Comparison of ENCODE assay signal across 8 cellular contexts in the genomic region with DNA sequence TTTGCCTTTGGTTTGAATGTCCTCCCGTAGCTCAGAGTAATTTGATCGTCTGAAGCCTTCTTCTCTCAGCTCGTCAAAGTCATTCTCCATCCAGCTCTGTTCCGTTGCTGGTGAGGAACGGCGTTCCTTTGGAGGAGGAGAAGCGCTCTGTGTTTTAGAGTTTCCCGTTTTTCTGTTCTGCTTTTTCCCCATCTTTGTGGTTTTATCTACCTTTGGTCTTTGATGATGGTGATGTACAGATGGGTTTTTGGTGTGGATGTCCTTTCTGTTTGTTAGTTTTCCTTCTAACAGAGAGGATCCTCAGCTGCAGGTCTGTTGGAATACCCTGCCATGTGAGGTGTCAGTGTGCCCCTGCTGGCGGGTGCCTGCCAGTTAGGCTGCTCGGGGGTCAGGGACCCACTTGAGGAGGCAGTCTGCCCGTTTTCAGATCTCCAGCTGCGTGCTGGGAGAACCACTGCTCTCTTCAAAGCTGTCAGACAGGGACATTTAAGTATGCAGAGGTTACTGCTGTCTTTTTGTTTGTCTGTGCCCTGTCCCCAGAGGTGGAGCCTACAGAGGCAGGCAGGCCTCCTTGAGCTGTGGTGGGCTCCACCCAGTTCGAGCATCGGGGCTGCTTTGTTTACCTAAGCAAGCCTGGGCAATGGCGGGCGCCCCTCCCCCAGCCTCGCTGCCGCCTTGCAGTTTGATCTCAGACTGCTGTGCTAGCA.
DNase-seq lines count a peak whose midpoint lies in the region; ATAC-seq and TF ChIP-seq lines count a peak whose summit lies in the region.
"Not testable (repeated sequence)": the region's sequence is repeated elsewhere in the genome, so short reads cannot be mapped to it uniquely, and the experiment has no call there.

No MANE protein-coding gene starts in this region.

- not testable (repeated sequence) for ATAC-seq in naive thymus-derived CD4-positive, alpha-beta T cell

- not testable (repeated sequence) for TF ChIP-seq POLR2A in tibial nerve (IDR thresholded peaks at IDR 0.05)

- H3K4me1 ChIP-seq in iPS-15b (ENCODE audit: control insufficient read depth, insufficient read depth, low read length); naive thymus-derived CD4-positive, alpha-beta T cell (ENCODE audit: control insufficient read depth in 2 of 2, insufficient read depth in 2 of 2, low read length in 2 of 2); tibial nerve: not testable (repeated sequence)

- H3K9ac ChIP-seq in iPS-15b (ENCODE audit: low read depth, low read length) = not testable (repeated sequence)

- H3K9me3 ChIP-seq in iPS-15b (ENCODE audit: control insufficient read depth, insufficient read depth, low read length); naive thymus-derived CD4-positive, alpha-beta T cell (ENCODE audit: control insufficient read depth in 2 of 3, low read length in 3 of 3): not testable (repeated sequence)
- H3K9me3 ChIP-seq in tibial nerve = peaks cover 0 to 36% (median 17%) of the 10 kb centered on the region in 4 donors

- not testable (repeated sequence) for H3K36me3 ChIP-seq in H7 (replicated peaks; ENCODE audit: control insufficient read depth, insufficient read depth, low read length); iPS-15b (ENCODE audit: control insufficient read depth, insufficient read depth, low read length); naive thymus-derived CD4-positive, alpha-beta T cell (ENCODE audit: control insufficient read depth in 2 of 3, insufficient read depth in 3 of 3, low read length in 3 of 3); tibial nerve

- H3K27me3 ChIP-seq in H7 (ENCODE audit: control insufficient read depth, insufficient read depth, low read length); iPS-15b (ENCODE audit: control insufficient read depth, insufficient read depth, low read length); naive thymus-derived CD4-positive, alpha-beta T cell (ENCODE audit: control insufficient read depth in 2 of 2, insufficient read depth in 2 of 2, low read length in 2 of 2); tibial nerve: not testable (repeated sequence)

- H3K27ac Mint-ChIP-seq in naive thymus-derived CD4-positive, alpha-beta T cell = not testable (repeated sequence)

- peak overlapping the region; percentile 12; the same call in 1 of the 2 replicates for H3K4me3 ChIP-seq in H7 (ENCODE audit: insufficient read depth, low read depth, low read length)
- peak overlapping the region; percentile 42 for H3K4me3 ChIP-seq in iPS-15b (ENCODE audit: low read depth, low read length)
- not testable (repeated sequence) for H3K4me3 ChIP-seq in naive thymus-derived CD4-positive, alpha-beta T cell (ENCODE audit: low read length); tibial nerve

- POLR2A ChIA-PET in naive thymus-derived CD4-positive, alpha-beta T cell (lab: Charles Lee) = not testable (repeated sequence)

- DNase-seq in H7 = not testable (repeated sequence)
- peak; percentile 12 for DNase-seq in T follicular helper cell (ENCODE audit: low read depth)
- DNase-seq in activated T-cell treated with anti-CD3 and anti-CD28 coated beads for 24 hours (ENCODE audit: low read depth) = peak; percentile 13
- DNase-seq in effector CD4-positive, alpha-beta T cell = peak; percentile 21
- DNase-seq in naive thymus-derived CD4-positive, alpha-beta T cell = peak in 5 of 9 donors; percentile 5 to 28 (median 10)
- DNase-seq in stimulated activated CD4-positive, alpha-beta T cell treated with anti-CD3 and anti-CD28 coated beads, Interleukin-12 subunit alpha, Interleukin-12 subunit beta, amount 100 ng/mL, for 24 hours (ENCODE audit: low read depth in 2 of 2) = peak; percentile 12 to 13
- DNase-seq in tibial nerve (ENCODE audit: low spot score in 2 of 2) = peak; percentile 16 to 17

- not testable (repeated sequence) for H3K27me3 Mint-ChIP-seq in naive thymus-derived CD4-positive, alpha-beta T cell

- TF ChIP-seq CTCF in tibial nerve (IDR thresholded peaks at IDR 0.05) = not testable (repeated sequence)

- not testable (repeated sequence) for H3K4me3 Mint-ChIP-seq in naive thymus-derived CD4-positive, alpha-beta T cell

- intact Hi-C loops in naive thymus-derived CD4-positive, alpha-beta T cell (cut with micrococcal nuclease) = not testable (repeated sequence)

- peaks cover 0 to 18% (median 6%) of the 10 kb centered on the region in 11 donors for H3K9me3 Mint-ChIP-seq in naive thymus-derived CD4-positive, alpha-beta T cell

- WGBS in tibial nerve, 2 donors = 83% methylated on average over 18 of the region's 18 CpGs

- H3K36me3 Mint-ChIP-seq in naive thymus-derived CD4-positive, alpha-beta T cell = not testable (repeated sequence)

- not testable (repeated sequence) for H3K27ac ChIP-seq in naive thymus-derived CD4-positive, alpha-beta T cell (ENCODE audit: low read depth, low read length); tibial nerve

- CTCF ChIA-PET in naive thymus-derived CD4-positive, alpha-beta T cell (lab: Charles Lee) = not testable (repeated sequence)

- H3K4me1 Mint-ChIP-seq in naive thymus-derived CD4-positive, alpha-beta T cell = not testable (repeated sequence)

- not testable (repeated sequence) for TF ChIP-seq EP300 in tibial nerve (IDR thresholded peaks at IDR 0.05)
